In the genomic region with DNA sequence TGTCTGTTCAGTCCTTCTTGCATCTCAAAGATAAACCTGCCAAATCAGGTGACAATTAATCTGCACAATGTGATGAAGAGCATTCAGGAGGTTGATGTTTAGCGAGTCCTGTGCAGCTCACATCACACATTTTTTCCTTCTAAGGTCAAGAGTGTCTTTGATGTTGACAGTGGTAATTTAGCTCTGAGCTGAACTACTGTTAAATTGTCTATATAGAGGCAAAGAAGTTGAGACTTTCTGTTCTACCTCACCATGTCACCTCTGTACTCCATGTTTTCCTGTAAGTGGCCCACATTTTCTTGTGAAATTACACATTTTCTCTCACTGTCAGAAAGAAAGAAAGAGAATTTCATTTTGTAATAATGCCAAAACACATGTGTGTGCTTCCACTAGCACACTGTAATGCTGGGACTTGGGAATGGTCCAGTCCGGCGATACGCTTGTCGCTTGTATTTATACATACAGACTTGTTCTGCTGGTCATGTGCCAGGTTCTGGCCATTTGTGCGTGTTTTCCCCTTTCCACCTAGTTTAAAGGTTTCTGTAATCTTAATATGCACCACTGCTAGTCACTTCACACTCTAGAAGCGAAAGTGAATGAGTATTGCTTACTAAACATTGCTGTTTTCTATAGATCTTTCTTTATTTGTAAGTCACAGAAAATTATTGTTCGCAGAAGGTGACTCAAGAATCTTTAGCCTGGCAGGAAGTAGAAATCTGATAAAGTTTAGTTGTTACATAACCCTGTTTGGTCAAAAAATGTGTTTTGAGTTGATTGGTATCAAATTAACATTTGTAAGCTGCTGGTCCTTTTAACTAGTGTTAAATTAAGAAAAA, we compare ENCODE assay signal across 11 cellular contexts.
DNase-seq lines count a peak whose midpoint lies in the region; ATAC-seq and TF ChIP-seq lines count a peak whose summit lies in the region.
"Had no signal": no experiment of that assay in that cellular context is flagged by ENCODE, and none has a peak within 500 bp of the region (broad histone marks: within the 10 kb centered on the region; RNA-seq: fewer than 3 reads in every experiment).

No MANE protein-coding gene starts in this region.

- no peak for TF ChIP-seq CTCF in ascending aorta (IDR thresholded peaks at IDR 0.05)

- H3K4me1 ChIP-seq in ascending aorta: no peaks in the 10 kb centered on the region
- H3K4me1 ChIP-seq in stomach smooth muscle (ENCODE audit: control insufficient read depth, insufficient read depth, low read length): peaks cover 21% of the 10 kb centered on the region

- no peaks in the 10 kb centered on the region for H3K27me3 Mint-ChIP-seq in activated T-cell treated with anti-CD3 and anti-CD28 coated beads, Interleukin-2, amount 50 U/mL, for 4 hours (ENCODE audit: low read depth)

- no peak overlapping the region for H3K4me3 Mint-ChIP-seq in activated T-cell treated with anti-CD3 and anti-CD28 coated beads, Interleukin-2, amount 50 U/mL, for 4 hours

- H3K9ac ChIP-seq in stomach smooth muscle (ENCODE audit: low read length in 2 of 2): peak overlapping the region; percentile 52 to 78

- H3K4me3 ChIP-seq in ascending aorta: peak overlapping the region; percentile 5 to 45
- H3K4me3 ChIP-seq in stomach smooth muscle (ENCODE audit: low read length in 2 of 2): peak overlapping the region; percentile 69 to 74
- H3K4me3 ChIP-seq: SK-N-MC had no signal

- ATAC-seq in left ventricle myocardium superior (peak; percentile 44), GM19463 (IDR thresholded peaks at IDR 0.05; ENCODE audit: unreplicated experiment) (no peak), HG03045 (IDR thresholded peaks at IDR 0.05; ENCODE audit: unreplicated experiment) (no peak)
- no peak for ATAC-seq in activated T-cell treated with anti-CD3 and anti-CD28 coated beads, Interleukin-2, amount 50 U/mL, for 4 hours

- no peak overlapping the region for H3K27ac ChIP-seq in ascending aorta
- H3K27ac ChIP-seq in stomach smooth muscle (ENCODE audit: low read length): peak overlapping the region; percentile 89
- H3K27ac ChIP-seq: SK-N-MC had no signal

- no peaks in the 10 kb centered on the region for H3K27me3 ChIP-seq in ascending aorta
- no peaks in the 10 kb centered on the region for H3K27me3 ChIP-seq in stomach smooth muscle (ENCODE audit: control insufficient read depth in 1 of 2, insufficient read depth in 2 of 2, low read length in 2 of 2)

- no peaks in the 10 kb centered on the region for H3K9me3 ChIP-seq in ascending aorta
- no peaks in the 10 kb centered on the region for H3K9me3 ChIP-seq in stomach smooth muscle (ENCODE audit: control insufficient read depth in 2 of 2, low read length in 2 of 2)

- DNase-seq in H4 (ENCODE audit: low spot score): peak; percentile 39
- DNase-seq in ascending aorta (ENCODE audit: low spot score in 2 of 2): no peak
- DNase-seq in left ventricle myocardium superior: no peak
- DNase-seq in activated T-cell treated with anti-CD3 and anti-CD28 coated beads, Interleukin-2, amount 50 U/mL, for 4 hours: no peak
- no peak for DNase-seq in activated CD4-positive, alpha-beta T cell treated with anti-CD3 and anti-CD28 coated beads for 1 hour
- DNase-seq: effector CD4-positive, alpha-beta T cell; NCI-H2081 had no signal

- no peaks in the 10 kb centered on the region for H3K4me1 Mint-ChIP-seq in activated T-cell treated with anti-CD3 and anti-CD28 coated beads, Interleukin-2, amount 50 U/mL, for 4 hours (ENCODE audit: low read depth)

- intact Hi-C loops in ascending aorta (cut with DNase I): no loop called here
- intact Hi-C loops in left ventricle myocardium superior (cut with micrococcal nuclease): no loop called here

- peaks cover under 1% of the 10 kb centered on the region for H3K9me3 Mint-ChIP-seq in activated T-cell treated with anti-CD3 and anti-CD28 coated beads, Interleukin-2, amount 50 U/mL, for 4 hours

- H3K36me3 ChIP-seq in ascending aorta (no peaks in the 10 kb centered on the region), stomach smooth muscle (ENCODE audit: control insufficient read depth in 2 of 2, insufficient read depth in 2 of 2, low read length in 2 of 2) (no peaks in the 10 kb centered on the region)

- peaks cover 6% of the 10 kb centered on the region for H3K36me3 Mint-ChIP-seq in activated T-cell treated with anti-CD3 and anti-CD28 coated beads, Interleukin-2, amount 50 U/mL, for 4 hours (ENCODE audit: insufficient read depth)
